9 cellular contexts compared by ENCODE assay signal in the genomic region with DNA sequence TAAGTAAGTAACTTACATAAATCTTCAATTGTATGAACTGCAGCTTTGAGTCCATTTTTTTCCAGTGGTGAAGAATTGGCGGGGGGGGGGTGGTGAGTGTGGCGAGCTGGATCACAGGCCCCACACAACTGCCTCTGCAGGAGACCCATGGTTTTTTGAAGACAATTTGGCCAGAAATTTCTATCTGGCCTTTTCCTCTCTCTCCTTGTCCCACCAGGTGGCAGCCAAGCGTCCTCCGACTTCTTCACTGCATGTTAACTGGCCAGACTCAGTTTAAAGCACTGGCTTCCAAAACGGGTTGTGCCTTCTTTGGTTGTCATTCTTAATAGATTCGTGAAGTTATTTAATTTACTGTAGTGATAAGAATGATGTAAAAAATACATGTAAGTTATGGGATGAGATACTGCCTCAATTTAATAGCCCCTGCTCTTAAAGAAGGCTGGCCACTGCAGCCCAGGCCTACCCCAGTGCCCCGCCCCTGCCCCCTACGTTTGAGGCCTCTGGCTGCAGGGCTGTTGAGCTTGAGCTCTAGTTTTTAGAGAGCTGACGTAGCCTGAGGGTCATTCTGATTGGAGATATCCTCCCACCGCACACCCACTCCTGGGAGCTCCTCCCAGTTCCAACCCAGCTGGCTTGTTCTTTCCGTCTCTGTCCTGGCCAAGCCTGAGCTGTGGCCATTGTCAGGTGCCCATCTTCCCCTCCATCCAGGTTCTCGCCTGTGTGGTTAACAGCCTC. TPM values are rescaled to one million over a fixed set of nuclear protein-coding genes. Genes with fewer than 3 reads are reported as not detected.
DNase-seq lines count a peak whose midpoint lies in the region; ATAC-seq, FAIRE-seq and TF ChIP-seq lines count a peak whose summit lies in the region.
"Had no signal": no experiment of that assay in that cellular context is flagged by ENCODE, and none has a peak within 500 bp of the region (broad histone marks: within the 10 kb centered on the region; RNA-seq: fewer than 3 reads in every experiment).

No MANE protein-coding gene starts in this region.

- CTCF ChIA-PET in CD8-positive, alpha-beta memory T cell (lab: Charles Lee), result no interaction called here

- no peak overlapping the region for H2AFZ ChIP-seq in astrocyte (ENCODE audit: low read depth, low read length)

- no peaks in the 10 kb centered on the region for H3K4me1 ChIP-seq in astrocyte (ENCODE audit: insufficient read depth, low read length)
- no peaks in the 10 kb centered on the region for H3K4me1 ChIP-seq in CD8-positive, alpha-beta memory T cell (ENCODE audit: insufficient read depth, low read length)
- H3K4me1 ChIP-seq: SJSA1 had no signal

- H3K4me3 Mint-ChIP-seq in astrocyte (ENCODE audit: unreplicated experiment), result no peak overlapping the region
- H3K4me3 Mint-ChIP-seq in CD8-positive, alpha-beta memory T cell, result no peak overlapping the region

- H3K27me3 ChIP-seq in astrocyte (ENCODE audit: insufficient read depth, low read length) (no peaks in the 10 kb centered on the region), kidney epithelial cell (ENCODE audit: control insufficient read depth, insufficient read depth, low read length) (no peaks in the 10 kb centered on the region)
- no peaks in the 10 kb centered on the region for H3K27me3 ChIP-seq in CD8-positive, alpha-beta memory T cell (ENCODE audit: insufficient read depth, low read length, poor library complexity, severe bottlenecking)
- H3K27me3 ChIP-seq: SJSA1 had no signal

- no peaks in the 10 kb centered on the region for H3K79me2 ChIP-seq in astrocyte (ENCODE audit: insufficient read depth, low read length)

- H3K4me2 ChIP-seq in astrocyte (ENCODE audit: low read length), result no peak overlapping the region

- no peaks in the 10 kb centered on the region for H3K4me1 Mint-ChIP-seq in astrocyte (ENCODE audit: low read depth, unreplicated experiment)
- no peaks in the 10 kb centered on the region for H3K4me1 Mint-ChIP-seq in CD8-positive, alpha-beta memory T cell

- H3K27me3 Mint-ChIP-seq in astrocyte (ENCODE audit: low read depth, unreplicated experiment), result no peaks in the 10 kb centered on the region
- H3K27me3 Mint-ChIP-seq in CD8-positive, alpha-beta memory T cell, result no peaks in the 10 kb centered on the region

- H3K9ac ChIP-seq in astrocyte (ENCODE audit: low read length), result no peak overlapping the region

- H4K20me1 ChIP-seq in astrocyte (ENCODE audit: insufficient read depth, low read length), result no peaks in the 10 kb centered on the region

- H3K4me3 ChIP-seq in astrocyte (ENCODE audit: insufficient read depth, low read depth, low read length), result no peak overlapping the region
- no peak overlapping the region for H3K4me3 ChIP-seq in kidney epithelial cell (ENCODE audit: low read depth, low read length)
- no peak overlapping the region for H3K4me3 ChIP-seq in CD8-positive, alpha-beta memory T cell (ENCODE audit: low read length)
- H3K4me3 ChIP-seq: SJSA1 had no signal

- H3K36me3 ChIP-seq in astrocyte (ENCODE audit: insufficient read depth, low read length) (no peaks in the 10 kb centered on the region), kidney epithelial cell (ENCODE audit: control insufficient read depth, insufficient read depth, low read length) (no peaks in the 10 kb centered on the region)
- H3K36me3 ChIP-seq in CD8-positive, alpha-beta memory T cell (ENCODE audit: insufficient read depth, low read length), result peaks cover 29% of the 10 kb centered on the region

- H3K27ac Mint-ChIP-seq in astrocyte (ENCODE audit: unreplicated experiment), result no peak overlapping the region
- H3K27ac Mint-ChIP-seq in CD8-positive, alpha-beta memory T cell, result no peak overlapping the region

- TF ChIP-seq CTCF in D721Med (IDR thresholded peaks at IDR 0.05; ENCODE audit: insufficient read depth, missing control alignments) (peak; percentile 60), astrocyte (IDR thresholded peaks at IDR 0.05; ENCODE audit: insufficient read depth, low read depth, low read length) (peak; percentile 50), kidney epithelial cell (IDR thresholded peaks at IDR 0.05; ENCODE audit: insufficient read depth, low read length, poor library complexity, severe bottlenecking) (peak; percentile 71)

- no peak for ATAC-seq in GM19328 (IDR thresholded peaks at IDR 0.05; ENCODE audit: unreplicated experiment)
- ATAC-seq in GM18498 (IDR thresholded peaks at IDR 0.05; ENCODE audit: unreplicated experiment), result no peak

- H3K27ac ChIP-seq in astrocyte (ENCODE audit: low read depth, low read length), result no peak overlapping the region
- H3K27ac ChIP-seq in CD8-positive, alpha-beta memory T cell (ENCODE audit: low read depth, low read length), result no peak overlapping the region
- H3K27ac ChIP-seq: SJSA1 had no signal

- H3K9me3 ChIP-seq in astrocyte (ENCODE audit: insufficient read depth, low read depth, low read length), result no peaks in the 10 kb centered on the region
- no peaks in the 10 kb centered on the region for H3K9me3 ChIP-seq in CD8-positive, alpha-beta memory T cell (ENCODE audit: low read length)

- peaks cover 25% of the 10 kb centered on the region for H3K36me3 Mint-ChIP-seq in astrocyte (ENCODE audit: low read depth, unreplicated experiment)
- H3K36me3 Mint-ChIP-seq in CD8-positive, alpha-beta memory T cell, result peaks cover 11 to 83% (median 23%) of the 10 kb centered on the region in 3 donors

- DNase-seq in D721Med (ENCODE audit: insufficient read length, low spot score), result no peak
- peak; percentile 59 for DNase-seq in HuH-7 (ENCODE audit: low spot score)
- peak; percentile 26 for DNase-seq in astrocyte (ENCODE audit: low read depth)
- DNase-seq in kidney epithelial cell (ENCODE audit: low read depth), result no peak
- no peak for DNase-seq in NOMO-1 treated with DMSO at 0.1 percent for 48 hours (lab: John Stamatoyannopoulos, UW; ENCODE audit: unreplicated experiment)
- DNase-seq in CD8-positive, alpha-beta memory T cell, result no peak

- H3K9me3 Mint-ChIP-seq in astrocyte (ENCODE audit: unreplicated experiment), result no peaks in the 10 kb centered on the region
- H3K9me3 Mint-ChIP-seq in CD8-positive, alpha-beta memory T cell, result no peaks in the 10 kb centered on the region

- POLR2A ChIA-PET in CD8-positive, alpha-beta memory T cell (lab: Charles Lee), result no interaction called here

- FAIRE-seq in D721Med (lab: Jason Lieb, UNC) (no peak), astrocyte (lab: Jason Lieb, UNC) (no peak)

RNA-seq across cellular contexts. Expression of gene AKAP1, which starts 36.4 kb away (rescaled TPM):
- total RNA-seq in astrocyte (12.1 and 12.5 TPM in 2 replicates), kidney epithelial cell (28.6 and 32.6 TPM in 2 replicates)
- total RNA-seq in CD8-positive, alpha-beta memory T cell, result 10 to 100 TPM; 48.2 to 49.7 TPM
- polyA plus RNA-seq in CD8-positive, alpha-beta memory T cell, result 22.2 TPM

Comparison
In these comparisons a context has a peak if more than half of its experiments do, and no peak if none do; other contexts are left out.
1. DNase-seq: peak in HuH-7 (single experiment) and astrocyte (single experiment); none in D721Med (single experiment), kidney epithelial cell (single experiment), NOMO-1 treated with DMSO at 0.1 percent for 48 hours (single experiment) and CD8-positive, alpha-beta memory T cell (0 of 5).
2. Peak in every context shown above with its lines, with median percentiles within 50 percentile points of each other: CTCF ChIP-seq.